19 cellular contexts compared by ENCODE assay signal in genomic region chr7:17716816-17717215, GRCh38.
"Had no signal": no experiment of that assay in that cellular context is flagged by ENCODE, and none has a peak within 500 bp of the region (broad histone marks: within the 10 kb centered on the region; RNA-seq: fewer than 3 reads in every experiment).

No MANE protein-coding gene starts in this region.

- ATAC-seq: activated CD8-positive, alpha-beta memory T cell treated with anti-CD3 and anti-CD28 coated beads, Interleukin-2, amount 10 ng/mL, durations not matched to agents 7 days and 5 days; activated CD8-positive, alpha-beta T cell treated with anti-CD3 and anti-CD28 coated beads for 36 hours; activated naive CD8-positive, alpha-beta T cell treated with anti-CD3 and anti-CD28 coated beads, Interleukin-2, amount 50 U/mL, for 24 hours; foreskin keratinocyte; left ventricle myocardium superior had no signal

- H3K27me3 ChIP-seq: foreskin keratinocyte had no signal

- H3K27ac ChIP-seq: foreskin keratinocyte, thoracic aorta, VCaP had no signal

- H3K27ac Mint-ChIP-seq: activated CD4-positive, alpha-beta T cell treated with anti-CD3 and anti-CD28 coated beads, Interleukin-2, amount 10 ng/mL, durations not matched to agents 7 days and 5 days; activated CD8-positive, alpha-beta memory T cell treated with anti-CD3 and anti-CD28 coated beads, Interleukin-2, amount 10 ng/mL, durations not matched to agents 7 days and 5 days; activated CD8-positive, alpha-beta T cell treated with anti-CD3 and anti-CD28 coated beads for 36 hours; activated naive CD8-positive, alpha-beta T cell treated with anti-CD3 and anti-CD28 coated beads, Interleukin-2, amount 50 U/mL, for 24 hours; progenitor cell of endocrine pancreas; T-helper 2 cell treated with Interferon-gamma antibody and Interleukin-4, amounts not matched to agents 5 μg/mL and 100 μg/mL, for 36 hours; type B pancreatic cell had no signal

- H3K4me3 Mint-ChIP-seq: activated CD4-positive, alpha-beta T cell treated with anti-CD3 and anti-CD28 coated beads, Interleukin-2, amount 10 ng/mL, durations not matched to agents 7 days and 5 days; activated CD8-positive, alpha-beta memory T cell treated with anti-CD3 and anti-CD28 coated beads, Interleukin-2, amount 10 ng/mL, durations not matched to agents 7 days and 5 days; activated CD8-positive, alpha-beta T cell treated with anti-CD3 and anti-CD28 coated beads for 36 hours; activated naive CD8-positive, alpha-beta T cell treated with anti-CD3 and anti-CD28 coated beads, Interleukin-2, amount 50 U/mL, for 24 hours; T-helper 2 cell treated with Interferon-gamma antibody and Interleukin-4, amounts not matched to agents 5 μg/mL and 100 μg/mL, for 36 hours; type B pancreatic cell had no signal

- H3K4me1 Mint-ChIP-seq: activated CD4-positive, alpha-beta T cell treated with anti-CD3 and anti-CD28 coated beads, Interleukin-2, amount 10 ng/mL, durations not matched to agents 7 days and 5 days; activated CD8-positive, alpha-beta memory T cell treated with anti-CD3 and anti-CD28 coated beads, Interleukin-2, amount 10 ng/mL, durations not matched to agents 7 days and 5 days; activated naive CD8-positive, alpha-beta T cell treated with anti-CD3 and anti-CD28 coated beads, Interleukin-2, amount 50 U/mL, for 24 hours had no signal

- H3K36me3 Mint-ChIP-seq: activated CD8-positive, alpha-beta memory T cell treated with anti-CD3 and anti-CD28 coated beads, Interleukin-2, amount 10 ng/mL, durations not matched to agents 7 days and 5 days; type B pancreatic cell had no signal

- H3K4me3 ChIP-seq: thoracic aorta had no signal

- H3K9me3 Mint-ChIP-seq: activated CD4-positive, alpha-beta T cell treated with anti-CD3 and anti-CD28 coated beads, Interleukin-2, amount 10 ng/mL, durations not matched to agents 7 days and 5 days; activated CD8-positive, alpha-beta T cell treated with anti-CD3 and anti-CD28 coated beads for 36 hours; activated naive CD8-positive, alpha-beta T cell treated with anti-CD3 and anti-CD28 coated beads, Interleukin-2, amount 50 U/mL, for 24 hours; T-helper 2 cell treated with Interferon-gamma antibody and Interleukin-4, amounts not matched to agents 5 μg/mL and 100 μg/mL, for 36 hours; type B pancreatic cell had no signal

- H3K36me3 ChIP-seq: thoracic aorta had no signal

- H3K9me3 ChIP-seq: thoracic aorta had no signal

- H3K27me3 Mint-ChIP-seq: activated CD4-positive, alpha-beta T cell treated with anti-CD3 and anti-CD28 coated beads, Interleukin-2, amount 10 ng/mL, durations not matched to agents 7 days and 5 days; activated CD8-positive, alpha-beta T cell treated with anti-CD3 and anti-CD28 coated beads for 36 hours; activated naive CD8-positive, alpha-beta T cell treated with anti-CD3 and anti-CD28 coated beads, Interleukin-2, amount 50 U/mL, for 24 hours; progenitor cell of endocrine pancreas; type B pancreatic cell had no signal

- DNase-seq: activated CD4-positive, alpha-beta T cell treated with anti-CD3 and anti-CD28 coated beads, Interleukin-2, amount 10 ng/mL, durations not matched to agents 7 days and 5 days; activated CD4-positive, CD25-positive, alpha-beta regulatory T cell treated with anti-CD3 and anti-CD28 coated beads, Interleukin-2, amount 50 U/mL, for 72 hours; activated CD8-positive, alpha-beta memory T cell treated with anti-CD3 and anti-CD28 coated beads, Interleukin-2, amount 10 ng/mL, durations not matched to agents 7 days and 5 days; activated CD8-positive, alpha-beta T cell treated with anti-CD3 and anti-CD28 coated beads for 36 hours; activated effector memory CD4-positive, alpha-beta T cell treated with anti-CD3 and anti-CD28 coated beads, Interleukin-2, amount 50 U/mL, for 16 hours; activated naive CD4-positive, alpha-beta T cell treated with anti-CD3 and anti-CD28 coated beads, Interleukin-2, amount 50 U/mL, for 16 hours; activated naive CD8-positive, alpha-beta T cell treated with anti-CD3 and anti-CD28 coated beads, Interleukin-2, amount 50 U/mL, for 24 hours; activated T-cell treated with anti-CD3 and anti-CD28 coated beads for 4 hours; hippocampal formation; left ventricle myocardium superior; retina; stimulated activated CD4-positive, alpha-beta T cell treated with anti-CD3 and anti-CD28 coated beads, Interleukin-4, amount 100 ng/mL, for 1 hour; stimulated activated naive CD4-positive, alpha-beta T cell treated with Interleukin-2 at 50 U/mL for 16 hours had no signal
